In genomic region chr18:24195296-24196053, GRCh38 we compare ENCODE assay signal across 24 cellular contexts. TPM values are rescaled to one million over a fixed set of nuclear protein-coding genes. Genes with fewer than 3 reads are reported as not detected.
DNase-seq lines count a peak whose midpoint lies in the region; ATAC-seq, FAIRE-seq and TF ChIP-seq lines count a peak whose summit lies in the region.
"Had no signal": no experiment of that assay in that cellular context is flagged by ENCODE, and none has a peak within 500 bp of the region (broad histone marks: within the 10 kb centered on the region; RNA-seq: fewer than 3 reads in every experiment).

No MANE protein-coding gene starts in this region.

- H3K9me3 ChIP-seq in A549 (no peaks in the 10 kb centered on the region), MM.1S (replicated peaks; ENCODE audit: insufficient read depth, low read length) (no peaks in the 10 kb centered on the region), hepatocyte (ENCODE audit: low read depth) (no peaks in the 10 kb centered on the region), osteoblast (ENCODE audit: low read depth, low read length) (no peaks in the 10 kb centered on the region)
- H3K9me3 ChIP-seq: Peyer's patch, SJSA1 had no signal

- TF ChIP-seq RAD21 in A549 (conservative IDR thresholded peaks at IDR 0.05 in 1 of 2, IDR thresholded peaks at IDR 0.05 in 1 of 2), result no peak

- no peak for ATAC-seq in A549
- ATAC-seq: Right ventricle myocardium inferior had no signal

- H2AFZ ChIP-seq in MM.1S (ENCODE audit: low read length) (0 out of 2 replicates have a peak overlapping the region, but pooled peaks have one; percentile 24), hepatocyte (no peak overlapping the region), osteoblast (ENCODE audit: low read length) (no peak overlapping the region)
- H2AFZ ChIP-seq: GM23248 had no signal

- H3K9ac ChIP-seq in MM.1S (ENCODE audit: low read length), result peak overlapping the region; percentile 24; the same call in 1 of the 2 replicates
- H3K9ac ChIP-seq: GM23248 had no signal

- H3K27ac ChIP-seq in A549 (no peak overlapping the region), MM.1S (ENCODE audit: low read length) (peak overlapping the region; percentile 63), hepatocyte (no peak overlapping the region), osteoblast (ENCODE audit: low read depth, low read length) (no peak overlapping the region)
- H3K27ac ChIP-seq: C4-2B, GM23248, Peyer's patch, SJSA1 had no signal

- no peak for TF ChIP-seq EP300 in A549 (IDR thresholded peaks at IDR 0.05)

- no peak for FAIRE-seq in A549 (lab: Jason Lieb, UNC)
- FAIRE-seq: GM12891 had no signal

- DNase-seq in A549 (ENCODE audit: low read depth in 1 of 2, low spot score in 1 of 2) (no peak), MM.1S (peak; percentile 84), hepatocyte (ENCODE audit: low spot score) (peak; percentile 12), osteoblast (ENCODE audit: insufficient read length, low spot score, missing footprints) (peak; percentile 10), kidney glomerular epithelial cell (lab: John Stamatoyannopoulos, UW) (no peak), NCI-H446 (lab: John Stamatoyannopoulos, UW) (no peak)
- DNase-seq in activated CD8-positive, alpha-beta memory T cell treated with anti-CD3 and anti-CD28 coated beads, Interleukin-2, amount 50 U/mL, for 4 hours, result no peak
- DNase-seq: Calu3; CD8-positive, alpha-beta memory T cell; DMS153; GM23248; KBM-7; NCI-H1105; NCI-H146; NCI-H2029; NCI-H226; NCI-H524 treated with DMSO at 0.1 percent for 48 hours; NCI-H82; Peyer's patch had no signal

- TF ChIP-seq POLR2A in A549 (IDR thresholded peaks at IDR 0.05; ENCODE audit: low read length), result no peak

- peaks cover 7% of the 10 kb centered on the region; the same call in 1 of the 2 replicates for H3K79me2 ChIP-seq in MM.1S (ENCODE audit: low read length)
- H3K79me2 ChIP-seq in hepatocyte, result no peaks in the 10 kb centered on the region
- H3K79me2 ChIP-seq in osteoblast (ENCODE audit: insufficient read depth, low read length), result no peaks in the 10 kb centered on the region

- peaks cover 20% of the 10 kb centered on the region for H3F3A ChIP-seq in MM.1S (ENCODE audit: insufficient read depth, low read length)

- H3K9me2 ChIP-seq in MM.1S (replicated peaks; ENCODE audit: insufficient read depth, low read length), result no peaks in the 10 kb centered on the region
- H3K9me2 ChIP-seq in hepatocyte (replicated peaks; ENCODE audit: insufficient read depth), result no peaks in the 10 kb centered on the region

- H3K4me1 ChIP-seq in A549 (no peaks in the 10 kb centered on the region), MM.1S (ENCODE audit: low read length) (peaks cover 38% of the 10 kb centered on the region), hepatocyte (ENCODE audit: insufficient read depth) (no peaks in the 10 kb centered on the region), osteoblast (ENCODE audit: insufficient read depth, low read length) (no peaks in the 10 kb centered on the region)
- H3K4me1 ChIP-seq: Peyer's patch had no signal

- no peaks in the 10 kb centered on the region for H4K20me1 ChIP-seq in MM.1S (ENCODE audit: insufficient read depth, low read length)
- no peaks in the 10 kb centered on the region for H4K20me1 ChIP-seq in hepatocyte (ENCODE audit: insufficient read depth, poor library complexity, severe bottlenecking)
- no peaks in the 10 kb centered on the region for H4K20me1 ChIP-seq in osteoblast (ENCODE audit: insufficient read depth, low read length)

- no peak for TF ChIP-seq CTCF in A549 (IDR thresholded peaks at IDR 0.05)
- TF ChIP-seq CTCF in MM.1S (IDR thresholded peaks at IDR 0.05; ENCODE audit: low read length), result no peak
- no peak for TF ChIP-seq CTCF in hepatocyte (IDR thresholded peaks at IDR 0.05; ENCODE audit: poor library complexity)
- no peak for TF ChIP-seq CTCF in osteoblast (IDR thresholded peaks at IDR 0.05; ENCODE audit: extremely low read depth, low read depth, low read length)

- H3K4me3 ChIP-seq in A549, result no peak overlapping the region
- H3K4me3 ChIP-seq in MM.1S (ENCODE audit: low read length), result peak overlapping the region; percentile 55
- H3K4me3 ChIP-seq in hepatocyte, result no peak overlapping the region
- H3K4me3 ChIP-seq in osteoblast (ENCODE audit: insufficient read depth, low read length), result no peak overlapping the region
- H3K4me3 ChIP-seq: GM23248, Peyer's patch, SJSA1 had no signal

- no peak overlapping the region for H3K4me2 ChIP-seq in A549
- peak overlapping the region; percentile 87 for H3K4me2 ChIP-seq in MM.1S (ENCODE audit: low read depth, low read length)
- no peak overlapping the region for H3K4me2 ChIP-seq in hepatocyte
- no peak overlapping the region for H3K4me2 ChIP-seq in osteoblast (ENCODE audit: insufficient read depth, low read length)

- H3K36me3 ChIP-seq in MM.1S (replicated peaks; ENCODE audit: insufficient read depth, low read length) (no peaks in the 10 kb centered on the region), hepatocyte (replicated peaks; ENCODE audit: insufficient read depth, low read depth) (no peaks in the 10 kb centered on the region), osteoblast (ENCODE audit: insufficient read depth, low read length) (no peaks in the 10 kb centered on the region)
- H3K36me3 ChIP-seq: Peyer's patch, SJSA1 had no signal

- H3K27me3 ChIP-seq in MM.1S (replicated peaks; ENCODE audit: insufficient read depth, low read length), result no peaks in the 10 kb centered on the region
- no peaks in the 10 kb centered on the region for H3K27me3 ChIP-seq in hepatocyte
- H3K27me3 ChIP-seq in osteoblast (ENCODE audit: insufficient read depth, low read length), result no peaks in the 10 kb centered on the region
- H3K27me3 ChIP-seq: Peyer's patch, SJSA1 had no signal

- 82% methylated on average over 9 of the region's 9 CpGs for WGBS in A549 (ENCODE audit: missing lambda C conversion rate)
- 87% methylated on average over 9 of the region's 9 CpGs for WGBS in hepatocyte (ENCODE audit: low lambda C conversion rate, missing lambda C conversion rate)

- POLR2A ChIA-PET in A549 (lab: Yijun Ruan, JAX), result no interaction called here

- CTCF ChIA-PET in A549 (lab: Yijun Ruan, JAX), result interaction anchor here (1.1 kb wide), 1 partner anchor 19 kb away, joined by 3 read pairs; no protein-coding TSS in a partner anchor

TF ChIP-seq in A549, 52 proteins besides CTCF, POLR2A, EP300 and RAD21:
- TF ChIP-seq HMGXB4 (CRISPR knock-in tag; IDR thresholded peaks at IDR 0.05; ENCODE audit: borderline replicate concordance) (no peak), REST (IDR thresholded peaks at IDR 0.05) (no peak), ATOH8 (CRISPR knock-in tag; IDR thresholded peaks at IDR 0.05; ENCODE audit: low read depth) (no peak), HOXB13 (CRISPR knock-in tag; IDR thresholded peaks at IDR 0.05; ENCODE audit: low read depth) (no peak), MAFK (IDR thresholded peaks at IDR 0.05; ENCODE audit: partially characterized antibody) (peak; percentile 62), BHLHE40 (IDR thresholded peaks at IDR 0.05; ENCODE audit: low read depth, low read length) (no peak)
TF ChIP-seq in A549: peak in this region for 1.

RNA-seq across cellular contexts. Expression of gene CABYR, which starts 56.6 kb away (rescaled TPM):
- polyA plus RNA-seq in A549 (2011; rRNA removed) (22.1 and 26.8 TPM in 2 replicates), A549 (2017; fragmentation: RNase III; extraction: RNeasy Plus Mini Kit Qiagen cat#74134 plus additional on column Dnase treatment) (14.8 to 17.7 TPM (median 15.2 TPM) in 3 replicates), hepatocyte (3.6 and 4.6 TPM in 2 replicates)
- polyA plus RNA-seq in A549 (2012; cell fraction: cytosol; rRNA removed), result 16.1 and 17.8 TPM in 2 replicates
- 13.2 and 17.2 TPM in 2 replicates for polyA plus RNA-seq in A549 (2012; cell fraction: nucleus; rRNA removed)
- polyA minus RNA-seq in A549 (2011; rRNA and poly(A)+ RNA removed), result 12.4 and 14.1 TPM in 2 replicates
- total RNA-seq in hepatocyte (5.3 and 7.5 TPM in 2 replicates), osteoblast (3.8 and 4.0 TPM in 2 replicates)
- total RNA-seq: OCI-LY7, Right ventricle myocardium inferior had no signal

Comparison
In these comparisons a context has a peak if more than half of its experiments do, and no peak if none do; other contexts are left out.
1. DNase-seq: peak in MM.1S (single experiment), hepatocyte (single experiment) and osteoblast (single experiment); none in A549 (0 of 2), kidney glomerular epithelial cell (single experiment), NCI-H446 (0 of 2) and activated CD8-positive, alpha-beta memory T cell treated with anti-CD3 and anti-CD28 coated beads, Interleukin-2, amount 50 U/mL, for 4 hours (single experiment).